In the genomic region with DNA sequence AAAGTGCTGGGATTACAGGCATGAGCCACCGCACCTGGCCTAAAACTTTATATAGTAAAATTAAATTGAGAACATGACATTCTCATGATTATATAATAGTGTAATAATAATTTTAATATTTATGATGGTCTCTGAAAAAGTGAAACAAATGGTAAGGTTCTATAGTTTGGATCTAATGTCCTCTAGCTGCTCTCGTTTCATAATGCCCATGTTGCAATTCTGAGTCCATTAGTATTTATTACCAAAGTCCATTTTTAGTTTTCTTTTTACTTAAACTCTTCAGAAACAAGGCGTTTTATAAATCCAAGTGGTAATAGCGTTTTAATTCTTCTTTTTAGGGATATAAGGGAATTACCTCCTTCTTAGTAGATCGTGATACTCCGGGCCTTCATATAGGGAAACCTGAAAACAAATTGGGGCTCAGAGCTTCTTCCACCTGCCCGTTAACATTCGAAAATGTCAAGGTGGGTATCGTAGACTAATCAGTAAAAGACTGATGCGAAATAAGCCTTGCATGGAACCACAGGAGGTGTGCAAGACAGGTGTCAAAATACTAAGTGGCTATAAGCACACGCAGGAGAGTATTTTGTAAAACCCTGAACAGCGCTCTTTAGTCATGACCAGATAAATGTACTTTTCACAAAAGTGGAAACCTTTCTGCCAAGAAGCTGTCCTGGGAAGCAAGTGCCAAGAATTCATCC, we compare ENCODE assay signal across 11 cellular contexts. TPM values are rescaled to one million over a fixed set of nuclear protein-coding genes. Genes with fewer than 3 reads are reported as not detected.
DNase-seq lines count a peak whose midpoint lies in the region; ATAC-seq, FAIRE-seq and TF ChIP-seq lines count a peak whose summit lies in the region.
"Had no signal": no experiment of that assay in that cellular context is flagged by ENCODE, and none has a peak within 500 bp of the region (broad histone marks: within the 10 kb centered on the region; RNA-seq: fewer than 3 reads in every experiment).

No MANE protein-coding gene starts in this region.

- POLR2A ChIA-PET in A549 (lab: Yijun Ruan, JAX): interaction anchor here (0.9 kb wide), 1 partner anchor 35 kb away, joined by 3 read pairs; no protein-coding TSS in a partner anchor

- ATAC-seq in A549 (peak; percentile 15 to 58; a peak in 3 of 6 replicates), HG03175 (IDR thresholded peaks at IDR 0.05; ENCODE audit: unreplicated experiment) (peak; percentile 12), left lobe of liver (peak; percentile 33), Right ventricle myocardium superior (ENCODE audit: poor library complexity) (no peak)

- FAIRE-seq in A549 (lab: Jason Lieb, UNC): no peak

- TF ChIP-seq RAD21 in A549 (conservative IDR thresholded peaks at IDR 0.05 in 1 of 2, IDR thresholded peaks at IDR 0.05 in 1 of 2): no peak

- H3K4me2 ChIP-seq in A549: no peak overlapping the region
- H3K4me2 ChIP-seq: GM23338 had no signal

- intact Hi-C loops in Right ventricle myocardium superior (cut with DNase I): loop anchor here (5.0 kb wide), 1 partner anchor 514 kb away; no protein-coding TSS in a partner anchor

- H3K27ac ChIP-seq in A549: no peak overlapping the region
- no peak overlapping the region for H3K27ac ChIP-seq in effector memory CD4-positive, alpha-beta T cell (ENCODE audit: insufficient read depth, low read length, poor library complexity, severe bottlenecking)
- H3K27ac ChIP-seq: C4-2B, HL-60 had no signal

- CTCF ChIA-PET in A549 (lab: Yijun Ruan, JAX): interaction anchor here (0.5 to 9.2 kb wide), 68 partner anchors 10 to 550 kb away, joined by 3 to 130 read pairs (median 4); a partner anchor contains a TSS

- no peak for TF ChIP-seq EP300 in A549 (IDR thresholded peaks at IDR 0.05)

- TF ChIP-seq CTCF in A549 (IDR thresholded peaks at IDR 0.05) (no peak), GM13977 (IDR thresholded peaks at IDR 0.05; ENCODE audit: extremely low read depth, insufficient read depth, missing control alignments) (peak; percentile 13)

- 65% methylated on average over 12 of the region's 12 CpGs for WGBS in A549 (ENCODE audit: missing lambda C conversion rate)

- no peak for DNase-seq in A549 (ENCODE audit: low read depth in 1 of 2, low spot score in 1 of 2)
- no peak for DNase-seq in GM13977 (ENCODE audit: low spot score)
- DNase-seq in left lobe of liver (ENCODE audit: low spot score): no peak
- DNase-seq in SHP77 treated with DMSO at 0.1 percent for 48 hours (lab: John Stamatoyannopoulos, UW): no peak
- no peak for DNase-seq in Right ventricle myocardium superior
- DNase-seq in effector memory CD4-positive, alpha-beta T cell: no peak

- H3K27me3 ChIP-seq in effector memory CD4-positive, alpha-beta T cell (replicated peaks; ENCODE audit: control insufficient read depth, insufficient read depth, low read length, poor library complexity, severe bottlenecking): no peaks in the 10 kb centered on the region
- H3K27me3 ChIP-seq: BE2C had no signal

- in situ Hi-C loops in GM13977 (cut with MboI; ENCODE audit: low pct_unique_long_range_greater_than_20kb, low sequenced_read_pairs, unreplicated experiment): loop anchor here (10.0 kb wide), 1 partner anchor 522 kb away; no protein-coding TSS in a partner anchor

- H3K36me3 ChIP-seq in effector memory CD4-positive, alpha-beta T cell (ENCODE audit: control insufficient read depth, insufficient read depth, low read length): peaks cover 10% of the 10 kb centered on the region
- H3K36me3 ChIP-seq: BE2C had no signal

- H3K9me3 ChIP-seq in A549: no peaks in the 10 kb centered on the region
- no peaks in the 10 kb centered on the region for H3K9me3 ChIP-seq in effector memory CD4-positive, alpha-beta T cell (ENCODE audit: control insufficient read depth, low read length)
- H3K9me3 ChIP-seq: BE2C had no signal

- no peak overlapping the region for H3K4me3 ChIP-seq in A549
- H3K4me3 ChIP-seq in effector memory CD4-positive, alpha-beta T cell (ENCODE audit: insufficient read depth, low read depth, low read length, poor library complexity, severe bottlenecking): no peak overlapping the region
- H3K4me3 ChIP-seq: GM23338 had no signal

- TF ChIP-seq POLR2A in A549 (IDR thresholded peaks at IDR 0.05; ENCODE audit: low read length): no peak

- no peaks in the 10 kb centered on the region for H3K4me1 ChIP-seq in A549
- no peaks in the 10 kb centered on the region for H3K4me1 ChIP-seq in effector memory CD4-positive, alpha-beta T cell (ENCODE audit: control insufficient read depth, insufficient read depth, low read length, poor library complexity, severe bottlenecking)
- H3K4me1 ChIP-seq: BE2C had no signal

TF ChIP-seq in A549, 52 proteins besides CTCF, POLR2A, EP300 and RAD21:
- no peak for TF ChIP-seq MYC (IDR thresholded peaks at IDR 0.05; ENCODE audit: borderline replicate concordance, low read length)
- no peak for TF ChIP-seq JUNB (IDR thresholded peaks at IDR 0.05)
- TF ChIP-seq, protein P1, sequence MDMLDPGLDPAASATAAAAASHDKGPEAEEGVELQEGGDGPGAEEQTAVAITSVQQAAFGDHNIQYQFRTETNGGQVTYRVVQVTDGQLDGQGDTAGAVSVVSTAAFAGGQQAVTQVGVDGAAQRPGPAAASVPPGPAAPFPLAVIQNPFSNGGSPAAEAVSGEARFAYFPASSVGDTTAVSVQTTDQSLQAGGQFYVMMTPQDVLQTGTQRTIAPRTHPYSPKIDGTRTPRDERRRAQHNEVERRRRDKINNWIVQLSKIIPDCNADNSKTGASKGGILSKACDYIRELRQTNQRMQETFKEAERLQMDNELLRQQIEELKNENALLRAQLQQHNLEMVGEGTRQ (IDR thresholded peaks at IDR 0.05): no peak
- TF ChIP-seq RNF2 (IDR thresholded peaks at IDR 0.05; ENCODE audit: borderline replicate concordance, low read depth): no peak
- TF ChIP-seq EHMT2 (IDR thresholded peaks at IDR 0.05; ENCODE audit: low read depth): no peak
- no peak for TF ChIP-seq ZSCAN20 (CRISPR knock-in tag; IDR thresholded peaks at IDR 0.05)
- TF ChIP-seq MAFK (IDR thresholded peaks at IDR 0.05; ENCODE audit: partially characterized antibody): no peak
- no peak for TF ChIP-seq KDM5A (IDR thresholded peaks at IDR 0.05)
- TF ChIP-seq, protein P2, sequence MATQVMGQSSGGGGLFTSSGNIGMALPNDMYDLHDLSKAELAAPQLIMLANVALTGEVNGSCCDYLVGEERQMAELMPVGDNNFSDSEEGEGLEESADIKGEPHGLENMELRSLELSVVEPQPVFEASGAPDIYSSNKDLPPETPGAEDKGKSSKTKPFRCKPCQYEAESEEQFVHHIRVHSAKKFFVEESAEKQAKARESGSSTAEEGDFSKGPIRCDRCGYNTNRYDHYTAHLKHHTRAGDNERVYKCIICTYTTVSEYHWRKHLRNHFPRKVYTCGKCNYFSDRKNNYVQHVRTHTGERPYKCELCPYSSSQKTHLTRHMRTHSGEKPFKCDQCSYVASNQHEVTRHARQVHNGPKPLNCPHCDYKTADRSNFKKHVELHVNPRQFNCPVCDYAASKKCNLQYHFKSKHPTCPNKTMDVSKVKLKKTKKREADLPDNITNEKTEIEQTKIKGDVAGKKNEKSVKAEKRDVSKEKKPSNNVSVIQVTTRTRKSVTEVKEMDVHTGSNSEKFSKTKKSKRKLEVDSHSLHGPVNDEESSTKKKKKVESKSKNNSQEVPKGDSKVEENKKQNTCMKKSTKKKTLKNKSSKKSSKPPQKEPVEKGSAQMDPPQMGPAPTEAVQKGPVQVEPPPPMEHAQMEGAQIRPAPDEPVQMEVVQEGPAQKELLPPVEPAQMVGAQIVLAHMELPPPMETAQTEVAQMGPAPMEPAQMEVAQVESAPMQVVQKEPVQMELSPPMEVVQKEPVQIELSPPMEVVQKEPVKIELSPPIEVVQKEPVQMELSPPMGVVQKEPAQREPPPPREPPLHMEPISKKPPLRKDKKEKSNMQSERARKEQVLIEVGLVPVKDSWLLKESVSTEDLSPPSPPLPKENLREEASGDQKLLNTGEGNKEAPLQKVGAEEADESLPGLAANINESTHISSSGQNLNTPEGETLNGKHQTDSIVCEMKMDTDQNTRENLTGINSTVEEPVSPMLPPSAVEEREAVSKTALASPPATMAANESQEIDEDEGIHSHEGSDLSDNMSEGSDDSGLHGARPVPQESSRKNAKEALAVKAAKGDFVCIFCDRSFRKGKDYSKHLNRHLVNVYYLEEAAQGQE (IDR thresholded peaks at IDR 0.05): no peak
- no peak for TF ChIP-seq FOXS1 (CRISPR knock-in tag; IDR thresholded peaks at IDR 0.05)
- TF ChIP-seq, protein P3, sequence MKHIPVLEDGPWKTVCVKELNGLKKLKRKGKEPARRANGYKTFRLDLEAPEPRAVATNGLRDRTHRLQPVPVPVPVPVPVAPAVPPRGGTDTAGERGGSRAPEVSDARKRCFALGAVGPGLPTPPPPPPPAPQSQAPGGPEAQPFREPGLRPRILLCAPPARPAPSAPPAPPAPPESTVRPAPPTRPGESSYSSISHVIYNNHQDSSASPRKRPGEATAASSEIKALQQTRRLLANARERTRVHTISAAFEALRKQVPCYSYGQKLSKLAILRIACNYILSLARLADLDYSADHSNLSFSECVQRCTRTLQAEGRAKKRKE (CRISPR knock-in tag; IDR thresholded peaks at IDR 0.05; ENCODE audit: low read depth): no peak
- TF ChIP-seq, protein P4, sequence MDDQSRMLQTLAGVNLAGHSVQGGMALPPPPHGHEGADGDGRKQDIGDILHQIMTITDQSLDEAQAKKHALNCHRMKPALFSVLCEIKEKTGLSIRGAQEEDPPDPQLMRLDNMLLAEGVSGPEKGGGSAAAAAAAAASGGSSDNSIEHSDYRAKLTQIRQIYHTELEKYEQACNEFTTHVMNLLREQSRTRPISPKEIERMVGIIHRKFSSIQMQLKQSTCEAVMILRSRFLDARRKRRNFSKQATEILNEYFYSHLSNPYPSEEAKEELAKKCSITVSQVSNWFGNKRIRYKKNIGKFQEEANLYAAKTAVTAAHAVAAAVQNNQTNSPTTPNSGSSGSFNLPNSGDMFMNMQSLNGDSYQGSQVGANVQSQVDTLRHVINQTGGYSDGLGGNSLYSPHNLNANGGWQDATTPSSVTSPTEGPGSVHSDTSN (IDR thresholded peaks at IDR 0.05): no peak
TF ChIP-seq in A549: peak in this region for 0.

RNA-seq across cellular contexts. Expression of a gene that starts 34.1 kb away (rescaled TPM):
- polyA plus RNA-seq in A549 (2011; rRNA removed): 16.1 and 18.5 TPM in 2 replicates
- 3.7 and 3.8 TPM in 2 replicates for polyA plus RNA-seq in A549 (2012; cell fraction: cytosol; rRNA removed)
- polyA plus RNA-seq in A549 (2012; cell fraction: nucleus; rRNA removed): 1.4 and 2.3 TPM in 2 replicates
- 8.5 to 9.1 TPM (median 9.0 TPM) in 3 replicates for polyA plus RNA-seq in A549 (2017; fragmentation: RNase III; extraction: RNeasy Plus Mini Kit Qiagen cat#74134 plus additional on column Dnase treatment)
- 3.4 and 3.5 TPM in 2 replicates for polyA minus RNA-seq in A549 (2011; rRNA and poly(A)+ RNA removed)
- total RNA-seq in left lobe of liver: 328 TPM
- total RNA-seq in Right ventricle myocardium superior: 83.6 TPM

RNA-seq across cellular contexts. Expression of a gene that starts 34.3 kb away (rescaled TPM):
- 8.4 and 10.2 TPM in 2 replicates for polyA plus RNA-seq in A549 (2011; rRNA removed)
- 2.5 and 3.0 TPM in 2 replicates for polyA plus RNA-seq in A549 (2012; cell fraction: cytosol; rRNA removed)
- polyA plus RNA-seq in A549 (2012; cell fraction: nucleus; rRNA removed): 3.7 and 4.0 TPM in 2 replicates
- polyA plus RNA-seq in A549 (2017; fragmentation: RNase III; extraction: RNeasy Plus Mini Kit Qiagen cat#74134 plus additional on column Dnase treatment): 5.0 to 5.6 TPM (median 5.1 TPM) in 3 replicates
- polyA minus RNA-seq in A549 (2011; rRNA and poly(A)+ RNA removed): 4.3 and 4.9 TPM in 2 replicates
- total RNA-seq in left lobe of liver: 12.7 TPM
- total RNA-seq in Right ventricle myocardium superior: 9.7 TPM
